Comparison of ENCODE assay signal across 8 cellular contexts in genomic region chr5:177455036-177455660, GRCh38. TPM values are rescaled to one million over a fixed set of nuclear protein-coding genes. Genes with fewer than 3 reads are reported as not detected.
DNase-seq lines count a peak whose midpoint lies in the region; ATAC-seq and TF ChIP-seq lines count a peak whose summit lies in the region.

No MANE protein-coding gene starts in this region.

- H3K4me3 ChIP-seq in Peyer's patch, result peak overlapping the region; percentile 71 to 92 (median 74)
- peak overlapping the region; percentile 57 for H3K4me3 ChIP-seq in fibroblast of villous mesenchyme (ENCODE audit: low read depth, low read length)
- H3K4me3 ChIP-seq in neutrophil (ENCODE audit: low read depth in 1 of 2, low read length in 1 of 2), result peak overlapping the region; percentile 81 to 82
- H3K4me3 ChIP-seq in suprapubic skin, result peak overlapping the region; percentile 74

- DNase-seq in DMS53 (lab: John Stamatoyannopoulos, UW), result peak; percentile 97
- DNase-seq in HuH-7 (ENCODE audit: low spot score), result peak; percentile 98
- DNase-seq in Peyer's patch, result peak; percentile 89 to 96 (median 93)
- peak; percentile 81 to 91 for DNase-seq in activated T-helper 1 cell treated with anti-CD3 and anti-CD28 coated beads, Interleukin-2, amount 50 U/mL, for 16 hours (ENCODE audit: low read depth in 1 of 2, low spot score in 1 of 2)
- peak; percentile 65 for DNase-seq in fibroblast of villous mesenchyme (ENCODE audit: low read depth)
- peak in 1 of 2 donors; percentile 89 for DNase-seq in suprapubic skin (ENCODE audit: low spot score in 2 of 2)

- H3K27ac ChIP-seq in Peyer's patch (peak overlapping the region; percentile 80 to 95 (median 91)), neutrophil (peak overlapping the region; percentile 97), suprapubic skin (peak overlapping the region; percentile 46)

- H3K4me1 ChIP-seq in Peyer's patch (peaks cover 3 to 24% (median 10%) of the 10 kb centered on the region in 4 donors), neutrophil (ENCODE audit: control insufficient read depth in 1 of 2, insufficient read depth in 1 of 2, low read depth in 1 of 2, low read length in 1 of 2) (peaks cover 41 to 56% of the 10 kb centered on the region in 2 experiments), suprapubic skin (peaks cover 56% of the 10 kb centered on the region)

- no peak for TF ChIP-seq EP300 in suprapubic skin (IDR thresholded peaks at IDR 0.05)

- no peaks in the 10 kb centered on the region for H3K36me3 ChIP-seq in Peyer's patch
- peaks cover 33% of the 10 kb centered on the region for H3K36me3 ChIP-seq in neutrophil
- peaks cover 23% of the 10 kb centered on the region for H3K36me3 ChIP-seq in suprapubic skin

- WGBS in suprapubic skin, result 0% methylated on average over 6 of the region's 80 CpGs

- H3K9me3 ChIP-seq in Peyer's patch, result no peaks in the 10 kb centered on the region
- no peaks in the 10 kb centered on the region for H3K9me3 ChIP-seq in neutrophil
- no peaks in the 10 kb centered on the region for H3K9me3 ChIP-seq in suprapubic skin

- peak; percentile 72 to 87 (median 82) for TF ChIP-seq CTCF in Peyer's patch (IDR thresholded peaks at IDR 0.05)
- peak; percentile 53 for TF ChIP-seq CTCF in fibroblast of villous mesenchyme (IDR thresholded peaks at IDR 0.05; ENCODE audit: insufficient read depth, low read depth, low read length)
- peak; percentile 73 for TF ChIP-seq CTCF in neutrophil (IDR thresholded peaks at IDR 0.05)
- peak; percentile 48 to 65 for TF ChIP-seq CTCF in suprapubic skin (IDR thresholded peaks at IDR 0.05)

- TF ChIP-seq POLR2A in Peyer's patch (IDR thresholded peaks at IDR 0.05) (peak; percentile 39 to 43), suprapubic skin (IDR thresholded peaks at IDR 0.05) (no peak)

- no peaks in the 10 kb centered on the region for H3K27me3 ChIP-seq in Peyer's patch
- peaks cover 10% of the 10 kb centered on the region for H3K27me3 ChIP-seq in neutrophil
- H3K27me3 ChIP-seq in suprapubic skin, result no peaks in the 10 kb centered on the region

- peak; percentile 41 for ATAC-seq in GM21423 (IDR thresholded peaks at IDR 0.05; ENCODE audit: unreplicated experiment)

RNA-seq across cellular contexts. Expression of gene PRR7, which starts 8.5 kb away (rescaled TPM):
- 1 to 10 TPM in 2 of 4 donors, under 1 TPM in 1, not detected in 1; 0.70 to 2.2 (median 1.9) TPM for total RNA-seq in Peyer's patch
- total RNA-seq in fibroblast of villous mesenchyme, result 4.5 and 4.7 TPM in 2 replicates
- 1 to 10 TPM; 5.7 to 9.8 (median 7.8) TPM for total RNA-seq in suprapubic skin

RNA-seq across cellular contexts. Expression of gene DBN1, which starts 18.3 kb away (rescaled TPM):
- total RNA-seq in Peyer's patch (10 to 100 TPM; 14.2 to 77.6 (median 23.1) TPM), fibroblast of villous mesenchyme (201 and 214 TPM in 2 replicates), suprapubic skin (10 to 100 TPM; 13.1 to 43.4 (median 25.3) TPM)

RNA-seq across cellular contexts. Expression of gene GRK6, which starts 28.7 kb away (rescaled TPM):
- total RNA-seq in Peyer's patch (100 to 1,000 TPM in 1 of 4 donors, 10 to 100 TPM in 3; 36.2 to 140 (median 40.7) TPM), fibroblast of villous mesenchyme (24.2 and 26.4 TPM in 2 replicates), suprapubic skin (10 to 100 TPM; 29.1 to 62.2 (median 37.1) TPM)

RNA-seq across cellular contexts. Expression of gene PDLIM7, which starts 42.3 kb away (rescaled TPM):
- total RNA-seq in Peyer's patch (100 to 1,000 TPM in 1 of 4 donors, 10 to 100 TPM in 3; 17.4 to 137 (median 23.3) TPM), fibroblast of villous mesenchyme (283 and 383 TPM in 2 replicates), suprapubic skin (10 to 100 TPM; 28.7 to 41.3 (median 32.0) TPM)

RNA-seq across cellular contexts. Expression of gene F12, which starts 45.8 kb away (rescaled TPM):
- 10 to 100 TPM in 1 of 4 donors, 1 to 10 TPM in 3; 1.7 to 22.2 (median 7.8) TPM for total RNA-seq in Peyer's patch
- 0.43 and 0.64 TPM in 2 replicates for total RNA-seq in fibroblast of villous mesenchyme
- 10 to 100 TPM in 1 of 4 donors, 1 to 10 TPM in 3; 2.3 to 18.4 (median 7.1) TPM for total RNA-seq in suprapubic skin

Comparison
In these comparisons a context has a peak if more than half of its experiments do, and no peak if none do; other contexts are left out.
1. H3K27ac ChIP-seq: peak in every context shown above with its lines; median percentile 97 in neutrophil; 91 in Peyer's patch; 46 in suprapubic skin.
2. POLR2A ChIP-seq: peak in Peyer's patch (2 of 2); none in suprapubic skin (0 of 2).
3. Peak in every context shown above with its lines, with median percentiles within 50 percentile points of each other: H3K4me3 ChIP-seq and CTCF ChIP-seq.